In genomic region chr5:79865588-79865987, GRCh38 we compare ENCODE assay signal across 22 cellular contexts.
"Had no signal": no experiment of that assay in that cellular context is flagged by ENCODE, and none has a peak within 500 bp of the region (broad histone marks: within the 10 kb centered on the region; RNA-seq: fewer than 3 reads in every experiment).

No MANE protein-coding gene starts in this region.

- H3K4me1 ChIP-seq: foreskin keratinocyte, gastroesophageal sphincter, heart right ventricle, left ventricle myocardium inferior, lower lobe of right lung had no signal

- H3K36me3 Mint-ChIP-seq: mesothelial cell of epicardium had no signal

- H3K27ac ChIP-seq: coronary artery, dorsolateral prefrontal cortex, epithelial cell of prostate, foreskin keratinocyte, gastroesophageal sphincter, left ventricle myocardium inferior, lower lobe of right lung had no signal

- H3K27ac Mint-ChIP-seq: effector memory CD8-positive, alpha-beta T cell; endodermal cell; mesothelial cell of epicardium had no signal

- H3K4me1 Mint-ChIP-seq: endodermal cell, mesothelial cell of epicardium had no signal

- H3K9me3 ChIP-seq: gastroesophageal sphincter, lower lobe of right lung, mucosa of descending colon had no signal

- DNase-seq: dermis blood vessel endothelial cell; dorsolateral prefrontal cortex; effector CD8-positive, alpha-beta T cell; effector memory CD8-positive, alpha-beta T cell; endodermal cell; erythroblast; foreskin keratinocyte; heart right ventricle; hippocampal formation; kidney; kidney glomerular epithelial cell; left colon; left ventricle myocardium inferior; lower lobe of right lung; mesenchymal stem cell; mucosa of descending colon had no signal

- H3K36me3 ChIP-seq: gastroesophageal sphincter, heart right ventricle, left ventricle myocardium inferior, lower lobe of right lung had no signal

- H3K27me3 ChIP-seq: dorsolateral prefrontal cortex, heart right ventricle had no signal

- H3K9me3 Mint-ChIP-seq: effector memory CD8-positive, alpha-beta T cell; endodermal cell; mesothelial cell of epicardium had no signal

- ATAC-seq: effector memory CD8-positive, alpha-beta T cell; esophagus mucosa; foreskin keratinocyte; gastroesophageal sphincter; left colon; left lobe of liver; lower lobe of right lung; mucosa of descending colon had no signal

- H3K4me3 Mint-ChIP-seq: effector memory CD8-positive, alpha-beta T cell; endodermal cell; mesothelial cell of epicardium had no signal

- H3K4me3 ChIP-seq: coronary artery, dorsolateral prefrontal cortex, gastroesophageal sphincter, heart right ventricle, left ventricle myocardium inferior, lower lobe of right lung, mucosa of descending colon had no signal
